ENCODE assay signal across 9 cellular contexts in the genomic region with DNA sequence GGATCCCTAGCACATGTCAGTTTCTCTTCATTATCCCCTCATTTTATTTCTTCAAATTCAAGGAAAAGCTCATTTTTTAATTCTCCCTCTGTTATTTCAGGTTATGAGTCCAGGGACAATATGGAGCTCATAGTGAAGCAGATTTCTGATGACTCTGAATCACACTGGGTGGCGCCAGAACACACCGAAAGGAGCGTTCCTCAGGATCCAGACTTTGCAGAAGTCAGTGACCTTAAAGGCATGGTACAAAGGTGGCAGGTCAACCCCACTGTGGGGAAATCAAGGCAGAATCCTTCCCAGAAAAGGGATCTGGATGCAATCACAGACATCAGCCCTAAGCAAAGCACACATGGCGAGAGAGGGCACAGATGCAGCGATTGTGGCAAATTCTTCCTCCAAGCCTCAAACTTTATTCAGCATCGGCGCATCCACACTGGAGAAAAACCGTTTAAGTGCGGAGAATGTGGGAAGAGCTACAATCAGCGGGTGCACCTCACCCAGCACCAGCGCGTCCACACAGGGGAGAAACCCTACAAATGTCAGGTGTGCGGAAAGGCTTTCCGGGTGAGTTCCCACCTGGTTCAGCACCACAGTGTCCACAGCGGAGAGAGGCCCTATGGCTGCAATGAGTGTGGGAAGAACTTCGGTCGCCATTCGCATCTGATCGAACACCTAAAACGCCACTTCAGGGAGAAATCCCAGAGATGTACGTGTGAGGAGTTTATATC. TPM values are rescaled to one million over a fixed set of nuclear protein-coding genes. Genes with fewer than 3 reads are reported as not detected.
DNase-seq lines count a peak whose midpoint lies in the region; ATAC-seq and TF ChIP-seq lines count a peak whose summit lies in the region.
"Had no signal": no experiment of that assay in that cellular context is flagged by ENCODE, and none has a peak within 500 bp of the region (broad histone marks: within the 10 kb centered on the region; RNA-seq: fewer than 3 reads in every experiment).

No MANE protein-coding gene starts in this region.

- DNase-seq in Calu3: peak; percentile 10
- no peak for DNase-seq in IMR-90
- no peak for DNase-seq in activated naive CD8-positive, alpha-beta T cell treated with anti-CD3 and anti-CD28 coated beads, Interleukin-2, amount 10 ng/mL, durations not matched to agents 7 days and 5 days
- peak in 1 of 3 donors; percentile 32 for DNase-seq in mucosa of descending colon
- DNase-seq in right atrium auricular region (ENCODE audit: low spot score): no peak
- DNase-seq in NCI-H2171 treated with DMSO at 0.1 percent for 48 hours (lab: John Stamatoyannopoulos, UW): no peak
- no peak for DNase-seq in SW 1271 (lab: John Stamatoyannopoulos, UW)
- no peak for DNase-seq in glutamatergic neuron
- DNase-seq: colonic mucosa had no signal

- CTCF ChIA-PET in Calu3 (lab: Charles Lee) (interaction anchor here (0.6 to 1.0 kb wide), 5 partner anchors 55 to 103 kb away, joined by 3 to 12 read pairs (median 3); a partner anchor contains a TSS), IMR-90 (lab: Yijun Ruan, JAX) (interaction anchor here (0.6 to 0.8 kb wide), 2 partner anchors 55 to 105 kb away, joined by 3 to 5 read pairs; no protein-coding TSS in a partner anchor)

- intact Hi-C loops in Calu3 (cut with micrococcal nuclease; ENCODE audit: unreplicated experiment): no loop called here
- intact Hi-C loops in IMR-90 (cut with micrococcal nuclease): no loop called here
- intact Hi-C loops in mucosa of descending colon (cut with DNase I, micrococcal nuclease): no loop called here

- peaks cover 6 to 8% of the 10 kb centered on the region in 2 experiments; a peak in 2 of 4 replicates for H3K79me1 ChIP-seq in IMR-90 (ENCODE audit: low read depth in 1 of 2, low read length in 2 of 2)

- POLR2A ChIA-PET in IMR-90 (lab: Charles Lee; ENCODE audit: unreplicated experiment): interaction anchor here (0.5 kb wide), 1 partner anchor 9 kb away, joined by 21 read pairs; no protein-coding TSS in a partner anchor
- POLR2A ChIA-PET in activated naive CD8-positive, alpha-beta T cell treated with anti-CD3 and anti-CD28 coated beads, Interleukin-2, amount 10 ng/mL, durations not matched to agents 7 days and 5 days (lab: Charles Lee): interaction anchor here (0.6 to 1.4 kb wide), 3 partner anchors 14 to 32 kb away, joined by 3 to 4 read pairs (median 3); a partner anchor contains a TSS

- H3K27ac ChIP-seq in IMR-90 (ENCODE audit: insufficient read depth, low read length): no peak overlapping the region
- H3K27ac ChIP-seq in right atrium auricular region: no peak overlapping the region
- H3K27ac ChIP-seq: colonic mucosa had no signal

- H3K27ac Mint-ChIP-seq in Calu3 (ENCODE audit: unreplicated experiment): no peak overlapping the region
- H3K27ac Mint-ChIP-seq in activated naive CD8-positive, alpha-beta T cell treated with anti-CD3 and anti-CD28 coated beads, Interleukin-2, amount 10 ng/mL, durations not matched to agents 7 days and 5 days: peak overlapping the region; percentile 14
- no peak overlapping the region for H3K27ac Mint-ChIP-seq in glutamatergic neuron (ENCODE audit: unreplicated experiment)

- TF ChIP-seq POLR2A in IMR-90 (IDR thresholded peaks at IDR 0.05; ENCODE audit: low read depth, low read length): no peak

- H2AK9ac ChIP-seq in IMR-90 (replicated peaks; ENCODE audit: low read depth, low read length, poor library complexity): no peak overlapping the region

- no peak overlapping the region for H3K4me3 ChIP-seq in IMR-90 (ENCODE audit: insufficient read depth, low read depth, low read length)
- no peak overlapping the region for H3K4me3 ChIP-seq in mucosa of descending colon
- H3K4me3 ChIP-seq in right atrium auricular region: no peak overlapping the region
- H3K4me3 ChIP-seq: colonic mucosa had no signal

- H3K27me3 ChIP-seq in IMR-90 (ENCODE audit: control insufficient read depth, insufficient read depth, low read length): no peaks in the 10 kb centered on the region
- no peaks in the 10 kb centered on the region for H3K27me3 ChIP-seq in right atrium auricular region
- H3K27me3 ChIP-seq: colonic mucosa had no signal

- H3K14ac ChIP-seq in IMR-90 (replicated peaks; ENCODE audit: low read depth, low read length): no peak overlapping the region

- dilution Hi-C loops in IMR-90 (cut with HindIII; ENCODE audit: low sequenced_read_pairs, unreplicated experiment): no loop called here

- H2AK5ac ChIP-seq in IMR-90 (ENCODE audit: low read depth, low read length): no peak overlapping the region

- peaks cover 28% of the 10 kb centered on the region for H3K9me3 ChIP-seq in IMR-90 (ENCODE audit: control insufficient read depth, insufficient read depth, low read length)
- peaks cover 21% of the 10 kb centered on the region for H3K9me3 ChIP-seq in mucosa of descending colon
- peaks cover 6 to 27% of the 10 kb centered on the region in 2 donors for H3K9me3 ChIP-seq in right atrium auricular region

- H3K4me1 ChIP-seq in IMR-90 (ENCODE audit: control insufficient read depth, insufficient read depth, low read length): no peaks in the 10 kb centered on the region
- no peaks in the 10 kb centered on the region for H3K4me1 ChIP-seq in mucosa of descending colon (ENCODE audit: low read depth)
- H3K4me1 ChIP-seq in right atrium auricular region: no peaks in the 10 kb centered on the region
- H3K4me1 ChIP-seq: colonic mucosa had no signal

- H3K9me3 Mint-ChIP-seq in Calu3 (ENCODE audit: low read depth, unreplicated experiment): no peaks in the 10 kb centered on the region
- peaks cover 16% of the 10 kb centered on the region for H3K9me3 Mint-ChIP-seq in activated naive CD8-positive, alpha-beta T cell treated with anti-CD3 and anti-CD28 coated beads, Interleukin-2, amount 10 ng/mL, durations not matched to agents 7 days and 5 days
- peaks cover 5% of the 10 kb centered on the region for H3K9me3 Mint-ChIP-seq in glutamatergic neuron (ENCODE audit: unreplicated experiment)

- H3K4me3 Mint-ChIP-seq in Calu3 (ENCODE audit: low read depth, unreplicated experiment): no peak overlapping the region
- H3K4me3 Mint-ChIP-seq in activated naive CD8-positive, alpha-beta T cell treated with anti-CD3 and anti-CD28 coated beads, Interleukin-2, amount 10 ng/mL, durations not matched to agents 7 days and 5 days: no peak overlapping the region
- H3K4me3 Mint-ChIP-seq in glutamatergic neuron (ENCODE audit: unreplicated experiment): no peak overlapping the region

- peak; percentile 38; the same call in 1 of the 2 replicates for TF ChIP-seq RAD21 in IMR-90 (IDR thresholded peaks at IDR 0.05; ENCODE audit: low read length)

- no peak overlapping the region for H4K5ac ChIP-seq in IMR-90 (ENCODE audit: low read depth, low read length)

- H3K4me1 Mint-ChIP-seq in Calu3 (ENCODE audit: low read depth, unreplicated experiment) (no peaks in the 10 kb centered on the region), glutamatergic neuron (ENCODE audit: low read depth, unreplicated experiment) (no peaks in the 10 kb centered on the region)
- H3K4me1 Mint-ChIP-seq in activated naive CD8-positive, alpha-beta T cell treated with anti-CD3 and anti-CD28 coated beads, Interleukin-2, amount 10 ng/mL, durations not matched to agents 7 days and 5 days: no peaks in the 10 kb centered on the region

- no peak overlapping the region for H3K4ac ChIP-seq in IMR-90 (ENCODE audit: low read depth, low read length)

- no peak overlapping the region for H3K4me2 ChIP-seq in IMR-90 (ENCODE audit: low read depth, low read length)

- no peak overlapping the region for H2BK120ac ChIP-seq in IMR-90 (ENCODE audit: low read depth, low read length)

- H3K36me3 ChIP-seq in IMR-90 (ENCODE audit: control insufficient read depth, insufficient read depth, low read length): peaks cover 42% of the 10 kb centered on the region
- H3K36me3 ChIP-seq in mucosa of descending colon (ENCODE audit: low read depth): peaks cover 5% of the 10 kb centered on the region
- H3K36me3 ChIP-seq in right atrium auricular region: peaks cover 47% of the 10 kb centered on the region

- no peaks in the 10 kb centered on the region for H3K27me3 Mint-ChIP-seq in Calu3 (ENCODE audit: unreplicated experiment)
- H3K27me3 Mint-ChIP-seq in activated naive CD8-positive, alpha-beta T cell treated with anti-CD3 and anti-CD28 coated beads, Interleukin-2, amount 10 ng/mL, durations not matched to agents 7 days and 5 days: no peaks in the 10 kb centered on the region
- H3K27me3 Mint-ChIP-seq in glutamatergic neuron (ENCODE audit: unreplicated experiment): no peaks in the 10 kb centered on the region

- 94% methylated on average over 16 of the region's 21 CpGs; no CpG with 5 or more reads in 1 of the 2 experiments for WGBS in IMR-90 (ENCODE audit: extremely low coverage in 2 of 2, insufficient read length in 1 of 2), 2 experiments

- TF ChIP-seq CTCF in Calu3 (IDR thresholded peaks at IDR 0.05; ENCODE audit: unreplicated experiment): no peak
- TF ChIP-seq CTCF in IMR-90 (conservative IDR thresholded peaks at IDR 0.05; ENCODE audit: low read depth, low read length): 0 out of 2 replicates have a peak, but pooled peaks have one; percentile 25
- no peak for TF ChIP-seq CTCF in mucosa of descending colon (IDR thresholded peaks at IDR 0.05)
- TF ChIP-seq CTCF in right atrium auricular region (IDR thresholded peaks at IDR 0.05): no peak
- no peak for TF ChIP-seq CTCF in glutamatergic neuron (IDR thresholded peaks at IDR 0.05; ENCODE audit: partially characterized antibody, unreplicated experiment)

- H3K9ac ChIP-seq in IMR-90 (ENCODE audit: low read depth, low read length): no peak overlapping the region

- no peak overlapping the region for H4K91ac ChIP-seq in IMR-90 (ENCODE audit: insufficient read depth, low read depth, low read length)

- no peaks in the 10 kb centered on the region for H4K20me1 ChIP-seq in IMR-90 (ENCODE audit: insufficient read depth, low read length)

- no peak; the same call in 1 of the 2 replicates for ATAC-seq in IMR-90 (ENCODE audit: low read depth)
- ATAC-seq in activated naive CD8-positive, alpha-beta T cell treated with anti-CD3 and anti-CD28 coated beads, Interleukin-2, amount 10 ng/mL, durations not matched to agents 7 days and 5 days (ENCODE audit: low read depth): peak; percentile 52
- ATAC-seq in mucosa of descending colon: peak; percentile 57

- peaks cover 34% of the 10 kb centered on the region for H3K36me3 Mint-ChIP-seq in Calu3 (ENCODE audit: insufficient read depth, unreplicated experiment)
- H3K36me3 Mint-ChIP-seq in activated naive CD8-positive, alpha-beta T cell treated with anti-CD3 and anti-CD28 coated beads, Interleukin-2, amount 10 ng/mL, durations not matched to agents 7 days and 5 days: peaks cover 62% of the 10 kb centered on the region
- H3K36me3 Mint-ChIP-seq in glutamatergic neuron (ENCODE audit: unreplicated experiment): peaks cover 33% of the 10 kb centered on the region

- in situ Hi-C loops in IMR-90 (cut with MboI; ENCODE audit: low sequenced_read_pairs): no loop called here

- H3K18ac ChIP-seq in IMR-90 (ENCODE audit: low read depth, low read length): no peak overlapping the region

- no peak overlapping the region for H3K23ac ChIP-seq in IMR-90 (ENCODE audit: low read depth, low read length)

- no peak overlapping the region for H3K56ac ChIP-seq in IMR-90 (ENCODE audit: extremely low read depth, insufficient read depth, low read length)

- BruUV-seq in Calu3 (replicated peaks; lab: Mats Ljungman, UMichigan) (no TSS peak), IMR-90 (replicated peaks; lab: Mats Ljungman, UMichigan) (no TSS peak)

- no peak overlapping the region for H4K8ac ChIP-seq in IMR-90 (ENCODE audit: low read depth in 2 of 2, low read length in 2 of 2)

- H2BK15ac ChIP-seq in IMR-90 (ENCODE audit: low read depth, low read length): no peak overlapping the region

- no peak overlapping the region for H2BK5ac ChIP-seq in IMR-90 (ENCODE audit: low read depth, low read length, poor library complexity, severe bottlenecking)

- no peaks in the 10 kb centered on the region for H3K9me1 ChIP-seq in IMR-90 (ENCODE audit: insufficient read depth, low read length)

- no peak overlapping the region for H2BK20ac ChIP-seq in IMR-90 (ENCODE audit: low read depth, low read length)

- H2AFZ ChIP-seq in IMR-90 (replicated peaks; ENCODE audit: low read length, poor library complexity): no peak overlapping the region

RNA-seq across cellular contexts. Expression of a gene that starts 21.4 kb away (rescaled TPM):
- total RNA-seq in Calu3 (2022) (6.1 and 6.6 TPM in 2 replicates), IMR-90 (2012; rRNA removed) (15.8 and 16.3 TPM in 2 replicates), mucosa of descending colon (1 to 10 TPM; 5.9 to 10.0 (median 6.4) TPM), right atrium auricular region (1 to 10 TPM; 5.4 to 6.3 TPM), glutamatergic neuron (ENCODE audit: unreplicated experiment) (18.7 TPM)
- polyA plus RNA-seq in IMR-90 (2012; rRNA removed): 5.4 and 5.5 TPM in 2 replicates
- 2.4 and 4.0 TPM in 2 replicates for polyA plus RNA-seq in IMR-90 (2012; cell fraction: cytosol; rRNA removed)
- polyA plus RNA-seq in IMR-90 (2012; cell fraction: nucleus; rRNA removed; ENCODE audit: low replicate concordance): 2.7 and 6.1 TPM in 2 replicates
- 10 to 100 TPM; 12.7 to 13.5 TPM for total RNA-seq in activated naive CD8-positive, alpha-beta T cell treated with anti-CD3 and anti-CD28 coated beads, Interleukin-2, amount 10 ng/mL, durations not matched to agents 7 days and 5 days

RNA-seq across cellular contexts. Expression of a gene that starts 25.8 kb away (rescaled TPM):
- total RNA-seq in Calu3 (2022) (17.3 and 19.2 TPM in 2 replicates), IMR-90 (2012; rRNA removed) (22.8 and 24.7 TPM in 2 replicates), mucosa of descending colon (10 to 100 TPM; 30.5 to 43.9 (median 36.5) TPM), right atrium auricular region (10 to 100 TPM; 10.8 to 20.2 TPM), glutamatergic neuron (ENCODE audit: unreplicated experiment) (19.9 TPM)
- polyA plus RNA-seq in IMR-90 (2012; rRNA removed): 10.7 and 10.9 TPM in 2 replicates
- 6.7 and 16.8 TPM in 2 replicates for polyA plus RNA-seq in IMR-90 (2012; cell fraction: cytosol; rRNA removed)
- 7.9 and 16.6 TPM in 2 replicates for polyA plus RNA-seq in IMR-90 (2012; cell fraction: nucleus; rRNA removed; ENCODE audit: low replicate concordance)
- 10 to 100 TPM; 65.1 to 71.2 TPM for total RNA-seq in activated naive CD8-positive, alpha-beta T cell treated with anti-CD3 and anti-CD28 coated beads, Interleukin-2, amount 10 ng/mL, durations not matched to agents 7 days and 5 days

RNA-seq across cellular contexts. Expression of a gene that starts 26.0 kb away (rescaled TPM):
- total RNA-seq in Calu3 (2022) (3.9 and 4.1 TPM in 2 replicates), IMR-90 (2012; rRNA removed) (5.9 and 10.3 TPM in 2 replicates), mucosa of descending colon (1 to 10 TPM; 3.8 to 5.6 (median 5.1) TPM), right atrium auricular region (1 to 10 TPM; 4.6 to 5.0 TPM), glutamatergic neuron (ENCODE audit: unreplicated experiment) (8.1 TPM)
- 4.5 and 6.0 TPM in 2 replicates for polyA plus RNA-seq in IMR-90 (2012; rRNA removed)
- 1.4 and 1.6 TPM in 2 replicates for polyA plus RNA-seq in IMR-90 (2012; cell fraction: cytosol; rRNA removed)
- polyA plus RNA-seq in IMR-90 (2012; cell fraction: nucleus; rRNA removed; ENCODE audit: low replicate concordance): 0.41 and 1.9 TPM in 2 replicates
- 1 to 10 TPM; 6.9 to 7.3 TPM for total RNA-seq in activated naive CD8-positive, alpha-beta T cell treated with anti-CD3 and anti-CD28 coated beads, Interleukin-2, amount 10 ng/mL, durations not matched to agents 7 days and 5 days

RNA-seq across cellular contexts. Expression of a gene that starts 32.6 kb away (rescaled TPM):
- total RNA-seq in Calu3 (2022) (not detected in 2 replicates), IMR-90 (2012; rRNA removed) (49.6 and 56.4 TPM in 2 replicates), mucosa of descending colon (10 to 100 TPM; 64.4 to 99.0 (median 84.0) TPM), right atrium auricular region (10 to 100 TPM; 36.2 to 41.9 TPM), glutamatergic neuron (ENCODE audit: unreplicated experiment) (74.0 TPM)
- polyA plus RNA-seq in IMR-90 (2012; rRNA removed): 47.9 and 54.7 TPM in 2 replicates
- polyA plus RNA-seq in IMR-90 (2012; cell fraction: cytosol; rRNA removed): 26.5 and 29.6 TPM in 2 replicates
- 145 and 220 TPM in 2 replicates for polyA plus RNA-seq in IMR-90 (2012; cell fraction: nucleus; rRNA removed; ENCODE audit: low replicate concordance)
- total RNA-seq in activated naive CD8-positive, alpha-beta T cell treated with anti-CD3 and anti-CD28 coated beads, Interleukin-2, amount 10 ng/mL, durations not matched to agents 7 days and 5 days: 100 to 1,000 TPM; 133 to 134 TPM

RNA-seq across cellular contexts. Expression of a gene that starts 53.2 kb away (rescaled TPM):
- total RNA-seq in Calu3 (2022) (17.2 and 18.9 TPM in 2 replicates), IMR-90 (2012; rRNA removed) (4.2 and 4.8 TPM in 2 replicates), mucosa of descending colon (10 to 100 TPM; 12.3 to 25.4 (median 23.4) TPM), right atrium auricular region (1 to 10 TPM in 1 of 2 donors, under 1 TPM in 1; 0.48 to 2.6 TPM), glutamatergic neuron (ENCODE audit: unreplicated experiment) (19.5 TPM)
- polyA plus RNA-seq in IMR-90 (2012; rRNA removed): 7.4 and 8.9 TPM in 2 replicates
- polyA plus RNA-seq in IMR-90 (2012; cell fraction: cytosol; rRNA removed): 2.9 and 5.5 TPM in 2 replicates
- 12.9 and 61.5 TPM in 2 replicates for polyA plus RNA-seq in IMR-90 (2012; cell fraction: nucleus; rRNA removed; ENCODE audit: low replicate concordance)
- 10 to 100 TPM; 26.0 to 26.4 TPM for total RNA-seq in activated naive CD8-positive, alpha-beta T cell treated with anti-CD3 and anti-CD28 coated beads, Interleukin-2, amount 10 ng/mL, durations not matched to agents 7 days and 5 days
